In the genomic region with DNA sequence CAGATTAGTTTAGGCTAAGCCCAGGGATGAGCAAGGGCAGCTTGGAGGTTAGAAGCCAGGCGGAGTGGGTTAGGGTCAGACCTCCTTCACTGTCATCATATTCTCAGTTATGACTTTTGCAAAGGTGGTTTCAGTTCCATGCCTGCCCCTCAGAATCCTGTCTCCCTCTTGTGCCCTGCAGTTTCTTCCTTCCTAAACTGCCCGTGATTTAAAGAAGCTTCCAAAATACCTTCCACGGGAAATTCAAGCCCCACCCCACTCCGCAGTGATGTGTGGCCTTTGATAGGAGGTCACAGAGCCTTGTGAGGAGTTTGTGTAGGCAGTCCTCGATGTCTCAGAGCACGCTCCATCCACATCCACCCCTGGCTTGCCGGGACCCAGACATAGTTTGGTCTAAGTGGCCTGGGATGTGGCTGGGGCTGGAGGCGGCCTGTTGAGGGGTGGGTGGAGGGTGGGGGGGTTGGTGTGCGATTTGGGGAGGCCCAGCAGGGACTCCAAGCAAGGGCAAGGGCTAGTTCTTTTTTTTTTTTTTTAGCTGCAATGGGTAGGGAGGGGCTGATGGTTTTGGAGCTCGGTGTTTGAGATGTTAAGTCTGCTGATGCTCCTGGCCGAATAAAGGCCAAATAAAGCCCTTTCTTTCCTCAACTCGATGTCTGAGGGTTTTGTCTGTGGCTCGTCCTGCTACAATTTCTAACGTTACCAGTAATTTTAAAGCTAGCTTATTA, we compare ENCODE assay signal across 9 cellular contexts. TPM values are rescaled to one million over a fixed set of nuclear protein-coding genes. Genes with fewer than 3 reads are reported as not detected.
DNase-seq lines count a peak whose midpoint lies in the region; TF ChIP-seq lines count a peak whose summit lies in the region.
"Had no signal": no experiment of that assay in that cellular context is flagged by ENCODE, and none has a peak within 500 bp of the region (broad histone marks: within the 10 kb centered on the region; RNA-seq: fewer than 3 reads in every experiment).

No MANE protein-coding gene starts in this region.

- H3K4me3 ChIP-seq in BLaER1, result no peak overlapping the region
- no peak overlapping the region for H3K4me3 ChIP-seq in NT2/D1 (ENCODE audit: insufficient read length, low read depth)
- H3K4me3 ChIP-seq in effector memory CD4-positive, alpha-beta T cell (ENCODE audit: insufficient read depth, low read depth, low read length, poor library complexity, severe bottlenecking), result peak overlapping the region; percentile 87

- H3K27ac Mint-ChIP-seq in neural crest cell (ENCODE audit: unreplicated experiment), result no peak overlapping the region

- no peaks in the 10 kb centered on the region for H3K9me3 Mint-ChIP-seq in neural crest cell

- H4K20me1 ChIP-seq in BLaER1, result no peaks in the 10 kb centered on the region

- peak overlapping the region; percentile 88 for H3K4me3 Mint-ChIP-seq in neural crest cell

- H3K4me1 Mint-ChIP-seq in neural crest cell, result peaks cover 42% of the 10 kb centered on the region

- H3K36me3 ChIP-seq in BLaER1, result peaks cover 10% of the 10 kb centered on the region
- H3K36me3 ChIP-seq in NT2/D1 (ENCODE audit: insufficient read depth, insufficient read length, low read length), result no peaks in the 10 kb centered on the region
- peaks cover 7% of the 10 kb centered on the region for H3K36me3 ChIP-seq in effector memory CD4-positive, alpha-beta T cell (ENCODE audit: control insufficient read depth, insufficient read depth, low read length)

- H3K9ac ChIP-seq in BLaER1, result 0 out of 2 replicates have a peak overlapping the region, but pooled peaks have one; percentile 15
- peak overlapping the region; percentile 70 for H3K9ac ChIP-seq in NT2/D1 (ENCODE audit: insufficient read length, low read depth)

- H3K9me3 ChIP-seq in BLaER1, result no peaks in the 10 kb centered on the region
- no peaks in the 10 kb centered on the region for H3K9me3 ChIP-seq in NT2/D1 (ENCODE audit: insufficient read depth, low read length)
- H3K9me3 ChIP-seq in effector memory CD4-positive, alpha-beta T cell (ENCODE audit: control insufficient read depth, low read length), result no peaks in the 10 kb centered on the region

- no peak for TF ChIP-seq CTCF in neural crest cell (conservative IDR thresholded peaks at IDR 0.05)

- H3K4me2 ChIP-seq in BLaER1, result peak overlapping the region; percentile 85

- H3K4me1 ChIP-seq in BLaER1, result peaks cover 73% of the 10 kb centered on the region
- H3K4me1 ChIP-seq in NT2/D1 (ENCODE audit: insufficient read depth, insufficient read length), result peaks cover 25% of the 10 kb centered on the region
- peaks cover 35% of the 10 kb centered on the region for H3K4me1 ChIP-seq in effector memory CD4-positive, alpha-beta T cell (ENCODE audit: control insufficient read depth, insufficient read depth, low read length, poor library complexity, severe bottlenecking)

- peaks cover 63% of the 10 kb centered on the region for H3K27me3 Mint-ChIP-seq in neural crest cell (ENCODE audit: low read depth)

- H3K27me3 ChIP-seq in BLaER1, result no peaks in the 10 kb centered on the region
- no peaks in the 10 kb centered on the region for H3K27me3 ChIP-seq in NT2/D1 (ENCODE audit: insufficient read depth, insufficient read length)
- no peaks in the 10 kb centered on the region for H3K27me3 ChIP-seq in effector memory CD4-positive, alpha-beta T cell (replicated peaks; ENCODE audit: control insufficient read depth, insufficient read depth, low read length, poor library complexity, severe bottlenecking)

- H3K27ac ChIP-seq in BLaER1, result peak overlapping the region; percentile 9
- H3K27ac ChIP-seq in effector memory CD4-positive, alpha-beta T cell (ENCODE audit: insufficient read depth, low read length, poor library complexity, severe bottlenecking), result peak overlapping the region; percentile 77

- peaks cover 2% of the 10 kb centered on the region for H3K36me3 Mint-ChIP-seq in neural crest cell (ENCODE audit: low read depth)

- in situ Hi-C loops in ACHN (cut with HindIII; ENCODE audit: low pct_ligation_motif_present, low pct_unique_long_range_greater_than_20kb, low sequenced_read_pairs), result no loop called here

- DNase-seq in NT2/D1 (ENCODE audit: low read depth, low spot score) (no peak), neural crest cell (ENCODE audit: low read depth, low spot score) (no peak), cortex of kidney (lab: John Stamatoyannopoulos, UW) (no peak), AG20443 (ENCODE audit: low spot score) (no peak), ACHN (no peak)
- no peak for DNase-seq in effector memory CD4-positive, alpha-beta T cell
- DNase-seq in stimulated activated naive CD4-positive, alpha-beta T cell (lab: John Stamatoyannopoulos, UW), result no peak

RNA-seq across cellular contexts. Expression of a gene that starts 1.6 kb away (rescaled TPM):
- total RNA-seq in neural crest cell, result 2.0 and 2.3 TPM in 2 replicates

RNA-seq across cellular contexts. Expression of a gene that starts 4.6 kb away (rescaled TPM):
- 55.0 and 67.2 TPM in 2 replicates for total RNA-seq in neural crest cell

RNA-seq across cellular contexts. Expression of a gene that starts 8.4 kb away (rescaled TPM):
- total RNA-seq in neural crest cell, result 156 and 165 TPM in 2 replicates

RNA-seq across cellular contexts. Expression of a gene that starts 12.9 kb away (rescaled TPM):
- total RNA-seq in neural crest cell, result not detected in 2 replicates
- total RNA-seq: myocyte had no signal

RNA-seq across cellular contexts. Expression of a gene that starts 23.3 kb away (rescaled TPM):
- total RNA-seq in neural crest cell, result 23.2 and 25.1 TPM in 2 replicates
